ENCODE assay signal across 8 cellular contexts in genomic region chr6:90586675-90587638, GRCh38. TPM values are rescaled to one million over a fixed set of nuclear protein-coding genes. Genes with fewer than 3 reads are reported as not detected.
DNase-seq lines count a peak whose midpoint lies in the region; ATAC-seq and TF ChIP-seq lines count a peak whose summit lies in the region.

Gene MAP3K7, minus strand, starts transcription at chr6:90587072. Its CDS starts 189 bp downstream, at chr6:90586883.

- H3K4me3 ChIP-seq in LNCaP clone FGC (ENCODE audit: low read depth, low read length) (peak within 1 kb of the TSS; percentile 61), fibroblast of mammary gland (ENCODE audit: control insufficient read depth, low read depth, low read length) (peak within 1 kb of the TSS; percentile 94)

- peak within 1 kb of the TSS; percentile 99 for H3K4me3 Mint-ChIP-seq in activated T-helper 17 cell treated with anti-CD3 and anti-CD28 coated beads, Interleukin-2, amount 50 U/mL, for 72 hours
- peak within 1 kb of the TSS; percentile 95 to 99 (median 98) for H3K4me3 Mint-ChIP-seq in naive thymus-derived CD8-positive, alpha-beta T cell

- no peak for TF ChIP-seq CTCF in LNCaP clone FGC (IDR thresholded peaks at IDR 0.05; ENCODE audit: control insufficient read depth, extremely low read depth, insufficient read depth)
- TF ChIP-seq CTCF in RWPE1 (conservative IDR thresholded peaks at IDR 0.05; ENCODE audit: low read depth), result no peak
- no peak for TF ChIP-seq CTCF in fibroblast of mammary gland (conservative IDR thresholded peaks at IDR 0.05; ENCODE audit: control insufficient read depth, insufficient read depth, low read depth, low read length)

- peaks cover 21% of the 10 kb centered on the region for H3K36me3 Mint-ChIP-seq in activated T-helper 17 cell treated with anti-CD3 and anti-CD28 coated beads, Interleukin-2, amount 50 U/mL, for 72 hours (ENCODE audit: low read depth)
- H3K36me3 Mint-ChIP-seq in naive thymus-derived CD8-positive, alpha-beta T cell, result no peaks in the 10 kb centered on the region

- no peaks in the 10 kb centered on the region for H3K9me3 Mint-ChIP-seq in activated T-helper 17 cell treated with anti-CD3 and anti-CD28 coated beads, Interleukin-2, amount 50 U/mL, for 72 hours
- H3K9me3 Mint-ChIP-seq in naive thymus-derived CD8-positive, alpha-beta T cell, result no peaks in the 10 kb centered on the region

- H3K27me3 Mint-ChIP-seq in activated T-helper 17 cell treated with anti-CD3 and anti-CD28 coated beads, Interleukin-2, amount 50 U/mL, for 72 hours, result peaks cover 7% of the 10 kb centered on the region
- peaks cover 6 to 20% (median 8%) of the 10 kb centered on the region in 5 donors for H3K27me3 Mint-ChIP-seq in naive thymus-derived CD8-positive, alpha-beta T cell

- peaks cover 15% of the 10 kb centered on the region for H3K4me1 Mint-ChIP-seq in activated T-helper 17 cell treated with anti-CD3 and anti-CD28 coated beads, Interleukin-2, amount 50 U/mL, for 72 hours
- peaks cover 17 to 48% (median 43%) of the 10 kb centered on the region in 4 donors for H3K4me1 Mint-ChIP-seq in naive thymus-derived CD8-positive, alpha-beta T cell

- peak within 1 kb of the TSS; percentile 100 for H3K27ac Mint-ChIP-seq in activated T-helper 17 cell treated with anti-CD3 and anti-CD28 coated beads, Interleukin-2, amount 50 U/mL, for 72 hours
- peak within 1 kb of the TSS; percentile 98 to 100 (median 100) for H3K27ac Mint-ChIP-seq in naive thymus-derived CD8-positive, alpha-beta T cell

- peak; percentile 84 for ATAC-seq in activated T-helper 17 cell treated with anti-CD3 and anti-CD28 coated beads, Interleukin-2, amount 50 U/mL, for 72 hours (replicated peaks)
- peak; percentile 82 to 83 for ATAC-seq in naive thymus-derived CD8-positive, alpha-beta T cell

- CTCF ChIA-PET in RWPE1 (lab: Yijun Ruan, JAX), result no interaction called here

- POLR2A ChIA-PET in RWPE1 (lab: Yijun Ruan, JAX; ENCODE audit: low non-redundant PET), result interaction anchor here (0.6 kb wide), 1 partner anchor 703 kb away, joined by 3 read pairs; no protein-coding TSS in a partner anchor
- POLR2A ChIA-PET in naive thymus-derived CD8-positive, alpha-beta T cell (lab: Charles Lee), result interaction anchor here (0.6 to 1.2 kb wide), 4 partner anchors 10 to 1507 kb away, joined by 3 to 5 read pairs (median 3); partner anchors contain the start of gene PNRC1

- DNase-seq in Daoy (ENCODE audit: low read depth) (peak; percentile 91), GOT3 (lab: John Stamatoyannopoulos, UW) (peak; percentile 68), LNCaP clone FGC (ENCODE audit: low read depth) (peak; percentile 67), RWPE1 (ENCODE audit: low spot score) (peak; percentile 91), fibroblast of mammary gland (ENCODE audit: low read depth) (peak; percentile 97)
- DNase-seq in naive thymus-derived CD8-positive, alpha-beta T cell, result peak; percentile 77 to 99 (median 93)
- peak; percentile 90 to 97 (median 91) for DNase-seq in stimulated activated naive CD4-positive, alpha-beta T cell (lab: John Stamatoyannopoulos, UW)

- peak within 1 kb of the TSS; percentile 93 for H3K27ac ChIP-seq in RWPE1

RNA-seq across cellular contexts. Expression of gene MAP3K7, which starts in this region (rescaled TPM):
- 16.8 and 19.1 TPM in 2 replicates for total RNA-seq in Daoy (2014; rRNA removed; shearing (Covaris generic))
- total RNA-seq in activated T-helper 17 cell treated with anti-CD3 and anti-CD28 coated beads, Interleukin-2, amount 50 U/mL, for 72 hours, result 10 to 100 TPM; 21.9 to 25.8 TPM
- total RNA-seq in naive thymus-derived CD8-positive, alpha-beta T cell, result 10 to 100 TPM; 27.0 to 29.3 TPM
- 10 to 100 TPM; 12.9 to 21.1 (median 18.3) TPM for polyA plus RNA-seq in naive thymus-derived CD8-positive, alpha-beta T cell

Comparison
In these comparisons a context has a peak if more than half of its experiments do, and no peak if none do; other contexts are left out.
1. Peak in every context shown above with its lines: DNase-seq, ATAC-seq, H3K4me3 ChIP-seq and H3K27ac ChIP-seq.